ENCODE assay signal across 17 cellular contexts in the genomic region with DNA sequence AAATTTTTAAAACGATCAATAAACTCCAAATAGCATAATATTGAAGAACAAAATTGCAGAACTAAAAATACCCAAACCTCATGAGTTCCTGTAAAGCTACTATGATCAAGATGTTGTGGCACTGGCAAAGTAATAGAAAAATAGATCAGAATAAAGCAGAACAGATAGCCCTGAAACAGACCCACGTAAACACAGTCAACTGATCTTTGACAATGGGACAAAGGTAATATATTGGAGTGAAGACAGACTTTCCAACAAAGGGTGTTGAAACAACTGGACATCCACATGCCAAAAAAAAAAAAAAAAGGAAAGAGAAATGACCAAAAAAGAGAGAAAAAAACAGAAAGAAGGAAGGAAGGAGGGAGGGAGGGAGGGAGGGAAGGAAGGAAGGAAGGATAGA.
"Had no signal": no experiment of that assay in that cellular context is flagged by ENCODE, and none has a peak within 500 bp of the region (broad histone marks: within the 10 kb centered on the region; RNA-seq: fewer than 3 reads in every experiment).

No MANE protein-coding gene starts in this region.

- H3K27ac ChIP-seq: colonic mucosa, gastroesophageal sphincter, left lung, lower lobe of right lung, pancreas, tibial artery, upper lobe of left lung, uterus had no signal

- H3K36me3 ChIP-seq: colonic mucosa, gastroesophageal sphincter, left lung, lower lobe of right lung, pancreas, tibial artery, upper lobe of left lung, uterus had no signal

- DNase-seq: colonic mucosa; effector CD8-positive, alpha-beta T cell; glutamatergic neuron; islet precursor cell; left lung; lower lobe of right lung; occipital lobe; pancreas; right cardiac atrium; stimulated activated CD4-positive, alpha-beta T cell treated with anti-CD3 and anti-CD28 coated beads, Interleukin-2, amount 100 ng/mL, for 48 hours; stimulated activated naive CD4-positive, alpha-beta T cell treated with Interleukin-2 at 50 U/mL for 16 hours; tibial artery; upper lobe of left lung; uterus had no signal

- H3K9me3 ChIP-seq: colonic mucosa, gastroesophageal sphincter, lower lobe of right lung, pancreas, tibial artery, upper lobe of left lung, uterus had no signal

- H3K4me3 ChIP-seq: colonic mucosa, gastroesophageal sphincter, left lung, lower lobe of right lung, pancreas, smooth muscle cell, tibial artery, upper lobe of left lung, uterus had no signal

- H3K4me2 ChIP-seq: smooth muscle cell had no signal

- H3K27me3 ChIP-seq: colonic mucosa, gastroesophageal sphincter, left lung, pancreas, tibial artery, upper lobe of left lung, uterus had no signal

- ATAC-seq: gastroesophageal sphincter; left lung; lower lobe of right lung; natural killer cell treated with Interleukin-12 subunit alpha and Interleukin-12 subunit beta and Interleukin-15 and Interleukin-18, amount 100 ng/mL, for 72 hours; right cardiac atrium had no signal

- H3K4me1 ChIP-seq: colonic mucosa, gastroesophageal sphincter, lower lobe of right lung, pancreas, tibial artery, uterus had no signal
